ENCODE assay signal across 20 cellular contexts in genomic region chr5:63255609-63256008, GRCh38.
"Had no signal": no experiment of that assay in that cellular context is flagged by ENCODE, and none has a peak within 500 bp of the region (broad histone marks: within the 10 kb centered on the region; RNA-seq: fewer than 3 reads in every experiment).

No MANE protein-coding gene starts in this region.

- H3K9me3 Mint-ChIP-seq: activated CD4-positive, alpha-beta T cell treated with anti-CD3 and anti-CD28 coated beads, Interleukin-2, amount 10 ng/mL, durations not matched to agents 7 days and 5 days; mesothelial cell of epicardium; nephron progenitor cell had no signal

- H3K4me1 ChIP-seq: body of pancreas, gastrocnemius medialis, lower lobe of right lung, prostate gland, right lobe of liver, suprapubic skin had no signal

- H3K36me3 Mint-ChIP-seq: activated naive CD8-positive, alpha-beta T cell; immature natural killer cell; mesothelial cell of epicardium had no signal

- H3K36me3 ChIP-seq: gastrocnemius medialis, lower lobe of right lung, prostate gland, right lobe of liver, suprapubic skin had no signal

- H3K4me2 ChIP-seq: smooth muscle cell had no signal

- H3K4me3 Mint-ChIP-seq: activated CD4-positive, alpha-beta T cell treated with anti-CD3 and anti-CD28 coated beads, Interleukin-2, amount 10 ng/mL, durations not matched to agents 7 days and 5 days; activated naive CD8-positive, alpha-beta T cell; immature natural killer cell; mesothelial cell of epicardium; nephron progenitor cell; stimulated activated naive CD8-positive, alpha-beta T cell treated with anti-CD3 and anti-CD28 coated beads, Interleukin-15, Interleukin-2, amounts not matched to agents 100 ng/mL and 50 ng/mL, for 24 hours had no signal

- H3K27ac ChIP-seq: body of pancreas, gastrocnemius medialis, lower lobe of right lung, prostate gland, right lobe of liver, suprapubic skin had no signal

- H3K27ac Mint-ChIP-seq: activated CD4-positive, alpha-beta T cell treated with anti-CD3 and anti-CD28 coated beads, Interleukin-2, amount 10 ng/mL, durations not matched to agents 7 days and 5 days; activated naive CD8-positive, alpha-beta T cell; immature natural killer cell; mesothelial cell of epicardium; nephron progenitor cell; stimulated activated naive CD8-positive, alpha-beta T cell treated with anti-CD3 and anti-CD28 coated beads, Interleukin-15, Interleukin-2, amounts not matched to agents 100 ng/mL and 50 ng/mL, for 24 hours had no signal

- DNase-seq: activated CD4-positive, alpha-beta T cell treated with anti-CD3 and anti-CD28 coated beads, Interleukin-2, amount 10 ng/mL, durations not matched to agents 7 days and 5 days; activated CD8-positive, alpha-beta memory T cell treated with anti-CD3 and anti-CD28 coated beads for 24 hours; activated gamma-delta T cell treated with Interleukin-2 at 50 U/mL for 16 hours; amniotic stem cell; body of pancreas; cortex of kidney; effector CD4-positive, alpha-beta T cell; gastrocnemius medialis; immature natural killer cell; left cardiac atrium; lower lobe of right lung; nephron progenitor cell; right lobe of liver; trophoblast cell had no signal

- H3K4me1 Mint-ChIP-seq: activated CD4-positive, alpha-beta T cell treated with anti-CD3 and anti-CD28 coated beads, Interleukin-2, amount 10 ng/mL, durations not matched to agents 7 days and 5 days; immature natural killer cell; mesothelial cell of epicardium; nephron progenitor cell had no signal

- H3K4me3 ChIP-seq: body of pancreas, gastrocnemius medialis, lower lobe of right lung, prostate gland, right lobe of liver, smooth muscle cell, suprapubic skin had no signal

- H3K27me3 ChIP-seq: body of pancreas, gastrocnemius medialis, right lobe of liver, suprapubic skin had no signal

- ATAC-seq: body of pancreas, gastrocnemius medialis, left cardiac atrium, lower lobe of right lung, right lobe of liver had no signal

- H3K27me3 Mint-ChIP-seq: activated CD4-positive, alpha-beta T cell treated with anti-CD3 and anti-CD28 coated beads, Interleukin-2, amount 10 ng/mL, durations not matched to agents 7 days and 5 days; activated naive CD8-positive, alpha-beta T cell; stimulated activated naive CD8-positive, alpha-beta T cell treated with anti-CD3 and anti-CD28 coated beads, Interleukin-15, Interleukin-2, amounts not matched to agents 100 ng/mL and 50 ng/mL, for 24 hours had no signal

- H3K9me3 ChIP-seq: body of pancreas, gastrocnemius medialis, lower lobe of right lung, prostate gland, right lobe of liver, suprapubic skin had no signal
